In the genomic region with DNA sequence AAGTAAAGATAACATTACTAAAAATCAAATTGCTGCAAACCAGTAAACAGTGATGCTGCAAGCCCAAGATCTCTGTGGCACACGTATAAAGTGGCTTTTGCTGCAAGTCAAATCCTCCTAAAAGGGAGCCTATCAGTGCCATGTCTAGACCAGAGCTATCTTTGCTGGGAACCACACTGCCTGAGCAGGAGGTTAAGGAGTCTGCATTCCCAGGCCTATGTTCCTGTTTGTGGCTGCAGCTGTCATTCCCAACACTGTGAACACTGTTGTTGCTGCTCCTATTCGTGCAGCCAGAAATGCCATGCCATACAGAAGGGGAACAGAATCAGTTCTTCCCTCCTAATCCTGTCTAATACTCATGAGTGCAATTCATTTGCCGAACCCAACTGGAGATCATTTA, we compare ENCODE assay signal across 2 cellular contexts.
TF ChIP-seq lines count a peak whose summit lies in the region.

No MANE protein-coding gene starts in this region.

TF ChIP-seq in SK-N-SH treated with all-trans-retinoic acid at 6 μM for 48 hours, 23 proteins besides CTCF, POLR2A, EP300 and RAD21 (continued from another document):
- TF ChIP-seq, protein P1, sequence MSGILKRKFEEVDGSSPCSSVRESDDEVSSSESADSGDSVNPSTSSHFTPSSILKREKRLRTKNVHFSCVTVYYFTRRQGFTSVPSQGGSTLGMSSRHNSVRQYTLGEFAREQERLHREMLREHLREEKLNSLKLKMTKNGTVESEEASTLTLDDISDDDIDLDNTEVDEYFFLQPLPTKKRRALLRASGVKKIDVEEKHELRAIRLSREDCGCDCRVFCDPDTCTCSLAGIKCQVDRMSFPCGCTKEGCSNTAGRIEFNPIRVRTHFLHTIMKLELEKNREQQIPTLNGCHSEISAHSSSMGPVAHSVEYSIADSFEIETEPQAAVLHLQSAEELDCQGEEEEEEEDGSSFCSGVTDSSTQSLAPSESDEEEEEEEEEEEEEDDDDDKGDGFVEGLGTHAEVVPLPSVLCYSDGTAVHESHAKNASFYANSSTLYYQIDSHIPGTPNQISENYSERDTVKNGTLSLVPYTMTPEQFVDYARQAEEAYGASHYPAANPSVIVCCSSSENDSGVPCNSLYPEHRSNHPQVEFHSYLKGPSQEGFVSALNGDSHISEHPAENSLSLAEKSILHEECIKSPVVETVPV (CRISPR knock-in tag; IDR thresholded peaks at IDR 0.05), result no peak
- TF ChIP-seq PPARA (CRISPR knock-in tag; IDR thresholded peaks at IDR 0.05; ENCODE audit: borderline replicate concordance) (no peak), SNAI2 (CRISPR knock-in tag; IDR thresholded peaks at IDR 0.05) (no peak), TOX (CRISPR knock-in tag; IDR thresholded peaks at IDR 0.05; ENCODE audit: borderline replicate concordance) (no peak), ZNF565 (CRISPR knock-in tag; conservative IDR thresholded peaks at IDR 0.05; ENCODE audit: low read depth) (no peak), BACH2 (CRISPR knock-in tag; IDR thresholded peaks at IDR 0.05; ENCODE audit: borderline replicate concordance) (no peak), ZFP30 (CRISPR knock-in tag; IDR thresholded peaks at IDR 0.05) (no peak), ZC3H10 (CRISPR knock-in tag; IDR thresholded peaks at IDR 0.05) (no peak), ZFP3 (CRISPR knock-in tag; IDR thresholded peaks at IDR 0.05) (no peak), ZNF8 (CRISPR knock-in tag; IDR thresholded peaks at IDR 0.05) (no peak), CSDC2 (CRISPR knock-in tag; IDR thresholded peaks at IDR 0.05) (no peak), RARB (CRISPR knock-in tag; IDR thresholded peaks at IDR 0.05) (no peak)
- TF ChIP-seq, protein P2, sequence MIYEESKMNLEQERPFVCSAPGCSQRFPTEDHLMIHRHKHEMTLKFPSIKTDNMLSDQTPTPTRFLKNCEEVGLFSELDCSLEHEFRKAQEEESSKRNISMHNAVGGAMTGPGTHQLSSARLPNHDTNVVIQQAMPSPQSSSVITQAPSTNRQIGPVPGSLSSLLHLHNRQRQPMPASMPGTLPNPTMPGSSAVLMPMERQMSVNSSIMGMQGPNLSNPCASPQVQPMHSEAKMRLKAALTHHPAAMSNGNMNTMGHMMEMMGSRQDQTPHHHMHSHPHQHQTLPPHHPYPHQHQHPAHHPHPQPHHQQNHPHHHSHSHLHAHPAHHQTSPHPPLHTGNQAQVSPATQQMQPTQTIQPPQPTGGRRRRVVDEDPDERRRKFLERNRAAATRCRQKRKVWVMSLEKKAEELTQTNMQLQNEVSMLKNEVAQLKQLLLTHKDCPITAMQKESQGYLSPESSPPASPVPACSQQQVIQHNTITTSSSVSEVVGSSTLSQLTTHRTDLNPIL (CRISPR knock-in tag; IDR thresholded peaks at IDR 0.05; ENCODE audit: low read depth), result no peak
- TF ChIP-seq, protein P3, sequence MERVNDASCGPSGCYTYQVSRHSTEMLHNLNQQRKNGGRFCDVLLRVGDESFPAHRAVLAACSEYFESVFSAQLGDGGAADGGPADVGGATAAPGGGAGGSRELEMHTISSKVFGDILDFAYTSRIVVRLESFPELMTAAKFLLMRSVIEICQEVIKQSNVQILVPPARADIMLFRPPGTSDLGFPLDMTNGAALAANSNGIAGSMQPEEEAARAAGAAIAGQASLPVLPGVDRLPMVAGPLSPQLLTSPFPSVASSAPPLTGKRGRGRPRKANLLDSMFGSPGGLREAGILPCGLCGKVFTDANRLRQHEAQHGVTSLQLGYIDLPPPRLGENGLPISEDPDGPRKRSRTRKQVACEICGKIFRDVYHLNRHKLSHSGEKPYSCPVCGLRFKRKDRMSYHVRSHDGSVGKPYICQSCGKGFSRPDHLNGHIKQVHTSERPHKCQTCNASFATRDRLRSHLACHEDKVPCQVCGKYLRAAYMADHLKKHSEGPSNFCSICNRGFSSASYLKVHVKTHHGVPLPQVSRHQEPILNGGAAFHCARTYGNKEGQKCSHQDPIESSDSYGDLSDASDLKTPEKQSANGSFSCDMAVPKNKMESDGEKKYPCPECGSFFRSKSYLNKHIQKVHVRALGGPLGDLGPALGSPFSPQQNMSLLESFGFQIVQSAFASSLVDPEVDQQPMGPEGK (CRISPR knock-in tag; IDR thresholded peaks at IDR 0.05; ENCODE audit: borderline replicate concordance), result no peak

TF ChIP-seq in SK-N-SH, 30 proteins besides CTCF, POLR2A, EP300 and RAD21 (continued from another document):
- no peak for TF ChIP-seq MXI1 (IDR thresholded peaks at IDR 0.05; ENCODE audit: low read depth, low read length)
- TF ChIP-seq NFIC (IDR thresholded peaks at IDR 0.05; ENCODE audit: borderline replicate concordance), result no peak
TF ChIP-seq in SK-N-SH: peak in this region for 0.
